32 cellular contexts compared by ENCODE assay signal in genomic region chr2:38138996-38139395, GRCh38.
"Had no signal": no experiment of that assay in that cellular context is flagged by ENCODE, and none has a peak within 500 bp of the region (broad histone marks: within the 10 kb centered on the region; RNA-seq: fewer than 3 reads in every experiment).

No MANE protein-coding gene starts in this region.

- H3K36me3 ChIP-seq: brain microvascular endothelial cell had no signal

- H3K27ac Mint-ChIP-seq: activated CD4-positive, alpha-beta memory T cell treated with anti-CD3 and anti-CD28 coated beads, Interleukin-2, amount 10 ng/mL, durations not matched to agents 7 days and 5 days; activated CD4-positive, alpha-beta T cell treated with anti-CD3 and anti-CD28 coated beads, Interleukin-2, amount 10 ng/mL, durations not matched to agents 7 days and 5 days; activated naive CD8-positive, alpha-beta T cell; activated T-helper 17 cell treated with anti-CD3 and anti-CD28 coated beads, Interleukin-2, amount 50 U/mL, for 72 hours; effector memory CD8-positive, alpha-beta T cell; T-helper 17 cell; T-helper 2 cell treated with Interferon-gamma antibody and Interleukin-4, amounts not matched to agents 5 μg/mL and 100 μg/mL, for 36 hours had no signal

- H3K4me3 Mint-ChIP-seq: activated CD4-positive, alpha-beta memory T cell treated with anti-CD3 and anti-CD28 coated beads, Interleukin-2, amount 10 ng/mL, durations not matched to agents 7 days and 5 days; activated CD4-positive, alpha-beta T cell treated with anti-CD3 and anti-CD28 coated beads, Interleukin-2, amount 10 ng/mL, durations not matched to agents 7 days and 5 days; activated naive CD8-positive, alpha-beta T cell; activated T-cell treated with anti-CD3 and anti-CD28 coated beads, Interleukin-2, amount 50 U/mL, for 4 hours; activated T-helper 17 cell treated with anti-CD3 and anti-CD28 coated beads, Interleukin-2, amount 50 U/mL, for 72 hours; effector memory CD8-positive, alpha-beta T cell; T-helper 17 cell; T-helper 2 cell treated with Interferon-gamma antibody and Interleukin-4, amounts not matched to agents 5 μg/mL and 100 μg/mL, for 36 hours had no signal

- H3K27me3 ChIP-seq: brain microvascular endothelial cell had no signal

- H3K9me3 Mint-ChIP-seq: activated CD4-positive, alpha-beta memory T cell treated with anti-CD3 and anti-CD28 coated beads, Interleukin-2, amount 10 ng/mL, durations not matched to agents 7 days and 5 days; activated CD4-positive, alpha-beta T cell treated with anti-CD3 and anti-CD28 coated beads, Interleukin-2, amount 10 ng/mL, durations not matched to agents 7 days and 5 days; activated T-helper 17 cell treated with anti-CD3 and anti-CD28 coated beads, Interleukin-2, amount 50 U/mL, for 72 hours; T-helper 2 cell treated with Interferon-gamma antibody and Interleukin-4, amounts not matched to agents 5 μg/mL and 100 μg/mL, for 36 hours had no signal

- ATAC-seq: activated T-cell treated with anti-CD3 and anti-CD28 coated beads, Interleukin-2, amount 50 U/mL, for 4 hours; activated T-helper 17 cell treated with anti-CD3 and anti-CD28 coated beads, Interleukin-2, amount 50 U/mL, for 72 hours; effector memory CD8-positive, alpha-beta T cell; T-helper 17 cell had no signal

- H3K27ac ChIP-seq: brain microvascular endothelial cell, epithelial cell of prostate had no signal

- FAIRE-seq: astrocyte, bronchial epithelial cell, colon, endometrium, endothelial cell of umbilical vein, frontal cortex had no signal

- H3K27me3 Mint-ChIP-seq: activated naive CD8-positive, alpha-beta T cell; T-helper 17 cell had no signal

- DNase-seq: activated CD4-positive, alpha-beta memory T cell treated with anti-CD3 and anti-CD28 coated beads, Interleukin-2, amount 10 ng/mL, durations not matched to agents 7 days and 5 days; activated CD4-positive, alpha-beta T cell treated with anti-CD3 and anti-CD28 coated beads for 1 hour; activated CD4-positive, alpha-beta T cell treated with anti-CD3 and anti-CD28 coated beads for 4 hours; activated CD4-positive, alpha-beta T cell treated with anti-CD3 and anti-CD28 coated beads, Interleukin-2, amount 10 ng/mL, durations not matched to agents 7 days and 5 days; activated CD4-positive, alpha-beta T cell treated with anti-CD3 and anti-CD28 coated beads, Interleukin-2, amount 50 U/mL, for 4 hours; activated effector memory CD4-positive, alpha-beta T cell treated with Interleukin-2 at 50 U/mL for 16 hours; activated gamma-delta T cell treated with Interleukin-2 at 50 U/mL for 16 hours; activated naive CD4-positive, alpha-beta T cell treated with anti-CD3 and anti-CD28 coated beads, Interleukin-2, amount 50 U/mL, for 16 hours; activated naive CD4-positive, alpha-beta T cell treated with Interleukin-2 at 50 U/mL for 16 hours; activated T-cell treated with anti-CD3 and anti-CD28 coated beads, Interleukin-2, amount 50 U/mL, for 4 hours; amniotic stem cell; anterior cingulate cortex; brain microvascular endothelial cell; cortex of kidney; dermis blood vessel endothelial cell; effector CD4-positive, alpha-beta T cell; effector memory CD8-positive, alpha-beta T cell; foreskin fibroblast; head of caudate nucleus; T-helper 1 cell; T-helper 17 cell; T1000 had no signal

- H3K4me1 Mint-ChIP-seq: activated CD4-positive, alpha-beta memory T cell treated with anti-CD3 and anti-CD28 coated beads, Interleukin-2, amount 10 ng/mL, durations not matched to agents 7 days and 5 days; activated CD4-positive, alpha-beta T cell treated with anti-CD3 and anti-CD28 coated beads, Interleukin-2, amount 10 ng/mL, durations not matched to agents 7 days and 5 days; activated T-helper 17 cell treated with anti-CD3 and anti-CD28 coated beads, Interleukin-2, amount 50 U/mL, for 72 hours; T-helper 17 cell had no signal
